In the genomic region with DNA sequence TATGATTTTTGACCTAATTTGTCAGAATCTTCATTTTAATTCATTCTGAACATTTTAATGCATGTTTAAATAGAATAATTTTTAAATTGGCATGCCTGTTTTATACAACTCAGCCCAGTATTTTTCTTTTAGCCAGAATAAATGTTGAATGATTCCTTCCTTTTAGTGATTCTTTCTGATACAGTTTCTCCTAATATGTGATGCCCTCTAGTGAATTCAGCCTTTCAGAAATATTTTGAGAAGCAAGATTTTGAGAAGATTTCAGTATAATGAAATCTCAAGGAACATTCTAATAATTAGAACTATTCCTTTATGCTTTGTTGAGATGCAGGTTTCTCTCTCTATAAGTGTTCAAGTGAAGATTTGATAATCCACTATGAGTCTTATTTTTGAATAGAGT, we compare ENCODE assay signal across 18 cellular contexts. TPM values are rescaled to one million over a fixed set of nuclear protein-coding genes. Genes with fewer than 3 reads are reported as not detected.
DNase-seq lines count a peak whose midpoint lies in the region; ATAC-seq and TF ChIP-seq lines count a peak whose summit lies in the region.
"Had no signal": no experiment of that assay in that cellular context is flagged by ENCODE, and none has a peak within 500 bp of the region (broad histone marks: within the 10 kb centered on the region; RNA-seq: fewer than 3 reads in every experiment).

No MANE protein-coding gene starts in this region.

- H3K4me1 ChIP-seq in liver (ENCODE audit: control insufficient read depth in 4 of 4, insufficient read depth in 4 of 4, low read length in 3 of 4) (no peaks in the 10 kb centered on the region), right lobe of liver (no peaks in the 10 kb centered on the region), PC-3 (ENCODE audit: insufficient read depth, low read length) (no peaks in the 10 kb centered on the region), uterus (no peaks in the 10 kb centered on the region)

- peak; percentile 52 to 60 for TF ChIP-seq RAD21 in liver (IDR thresholded peaks at IDR 0.05)

- H3F3A ChIP-seq in PC-3 (ENCODE audit: low read length, unreplicated experiment): no peaks in the 10 kb centered on the region

- H3K4me3 ChIP-seq in liver (ENCODE audit: low read depth in 1 of 3, low read length in 3 of 3) (no peak overlapping the region), right lobe of liver (no peak overlapping the region), PC-3 (ENCODE audit: low read length) (no peak overlapping the region), uterus (no peak overlapping the region)
- H3K4me3 ChIP-seq: left lung, mucosa of descending colon had no signal

- TF ChIP-seq CTCF in liver (IDR thresholded peaks at IDR 0.05; ENCODE audit: low read depth, low read length, missing input control) (no peak), right lobe of liver (IDR thresholded peaks at IDR 0.05) (peak in 2 of 4 donors; percentile 14 to 30), PC-3 (conservative IDR thresholded peaks at IDR 0.05; ENCODE audit: low read depth, low read length) (0 out of 2 replicates have a peak, but pooled peaks have one; percentile 28), uterus (IDR thresholded peaks at IDR 0.05) (peak in 3 of 4 experiments; percentile 17 to 26 (median 19))

- H3K9ac ChIP-seq in liver (ENCODE audit: low read depth in 1 of 2, low read length in 2 of 2) (no peak overlapping the region), PC-3 (ENCODE audit: low read length) (no peak overlapping the region)

- CTCF ChIA-PET in PC-3 (lab: Charles Lee): no interaction called here

- H3K4me2 ChIP-seq in PC-3 (ENCODE audit: low read length): no peak overlapping the region

- intact Hi-C loops in right lobe of liver (cut with DNase I) (no loop called here), PC-3 (cut with micrococcal nuclease) (loop anchor here (2.0 kb wide), 1 partner anchor 267 kb away; no protein-coding TSS in a partner anchor), uterus (cut with DNase I; ENCODE audit: low total_unique reads) (no loop called here)

- no peak overlapping the region for H2AFZ ChIP-seq in PC-3 (ENCODE audit: low read length)

- DNase-seq in right lobe of liver (no peak), PC-3 (no peak), fibroblast of peridontal ligament (ENCODE audit: extremely low read depth) (peak; percentile 29), uterus (no peak), T-helper 1 cell (no peak)
- DNase-seq: activated CD4-positive, CD25-positive, alpha-beta regulatory T cell; activated naive CD8-positive, alpha-beta T cell treated with anti-CD3 and anti-CD28 coated beads, Interleukin-2, amount 50 U/mL, for 24 hours; DMS79 treated with DMSO at 0.1 percent for 48 hours; GOT3; left lung; mucosa of descending colon; NCI-H1694; NCI-H774; T-helper 9 cell had no signal

- TF ChIP-seq POLR2A in right lobe of liver (IDR thresholded peaks at IDR 0.05) (no peak), uterus (IDR thresholded peaks at IDR 0.05) (no peak)

- no peaks in the 10 kb centered on the region for H3K9me3 ChIP-seq in liver (ENCODE audit: control insufficient read depth in 4 of 4, low read length in 3 of 4)
- no peaks in the 10 kb centered on the region for H3K9me3 ChIP-seq in right lobe of liver
- H3K9me3 ChIP-seq in PC-3 (ENCODE audit: low read length): no peaks in the 10 kb centered on the region
- no peaks in the 10 kb centered on the region for H3K9me3 ChIP-seq in uterus
- H3K9me3 ChIP-seq: left lung, mucosa of descending colon had no signal

- no peak overlapping the region for H3K27ac ChIP-seq in liver (ENCODE audit: low read depth in 1 of 2, low read length in 2 of 2)
- no peak overlapping the region for H3K27ac ChIP-seq in right lobe of liver
- H3K27ac ChIP-seq in PC-3 (ENCODE audit: low read length): no peak overlapping the region
- no peak overlapping the region for H3K27ac ChIP-seq in uterus
- H3K27ac ChIP-seq: left lung had no signal

- ATAC-seq in right lobe of liver (no peak), PC-3 (no peak), GM19463 (IDR thresholded peaks at IDR 0.05; ENCODE audit: unreplicated experiment) (no peak), HG02870 (IDR thresholded peaks at IDR 0.05; ENCODE audit: unreplicated experiment) (no peak)
- ATAC-seq: activated naive CD8-positive, alpha-beta T cell treated with anti-CD3 and anti-CD28 coated beads, Interleukin-2, amount 50 U/mL, for 24 hours; left lung; mucosa of descending colon; Panc1 had no signal

- H4K20me1 ChIP-seq in PC-3 (ENCODE audit: low read length): peaks cover 6% of the 10 kb centered on the region; the same call in 1 of the 2 replicates

- BruUV-seq in PC-3 (replicated peaks; lab: Mats Ljungman, UMichigan): no TSS peak

- POLR2A ChIA-PET in PC-3 (lab: Charles Lee; ENCODE audit: unreplicated experiment): interaction anchor here (0.7 kb wide), 1 partner anchor 90 kb away, joined by 3 read pairs; no protein-coding TSS in a partner anchor

- peaks cover 57% of the 10 kb centered on the region for H3K79me2 ChIP-seq in PC-3 (ENCODE audit: low read length)

- no peaks in the 10 kb centered on the region for H3K36me3 ChIP-seq in liver (ENCODE audit: control insufficient read depth in 4 of 4, insufficient read depth in 3 of 4, low read depth in 1 of 4, low read length in 3 of 4)
- no peaks in the 10 kb centered on the region for H3K36me3 ChIP-seq in right lobe of liver
- H3K36me3 ChIP-seq in PC-3 (ENCODE audit: low read depth, low read length): no peaks in the 10 kb centered on the region
- H3K36me3 ChIP-seq in uterus: no peaks in the 10 kb centered on the region
- H3K36me3 ChIP-seq: left lung had no signal

- H3K27me3 ChIP-seq in liver (ENCODE audit: control insufficient read depth in 4 of 4, insufficient read depth in 4 of 4, low read length in 3 of 4): no peaks in the 10 kb centered on the region
- H3K27me3 ChIP-seq in right lobe of liver: no peaks in the 10 kb centered on the region
- no peaks in the 10 kb centered on the region for H3K27me3 ChIP-seq in PC-3 (ENCODE audit: low read length)
- no peaks in the 10 kb centered on the region for H3K27me3 ChIP-seq in uterus
- H3K27me3 ChIP-seq: left lung had no signal

- H3K9me2 ChIP-seq in PC-3 (replicated peaks; ENCODE audit: low read length): no peaks in the 10 kb centered on the region

TF ChIP-seq in liver, 16 proteins besides CTCF, POLR2A, EP300 and RAD21:
- TF ChIP-seq, protein P1, sequence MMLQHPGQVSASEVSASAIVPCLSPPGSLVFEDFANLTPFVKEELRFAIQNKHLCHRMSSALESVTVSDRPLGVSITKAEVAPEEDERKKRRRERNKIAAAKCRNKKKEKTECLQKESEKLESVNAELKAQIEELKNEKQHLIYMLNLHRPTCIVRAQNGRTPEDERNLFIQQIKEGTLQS (IDR thresholded peaks at IDR 0.05): no peak
- TF ChIP-seq NR2F2 (IDR thresholded peaks at IDR 0.05) (no peak), TAF1 (conservative IDR thresholded peaks at IDR 0.05) (no peak), HNF4G (IDR thresholded peaks at IDR 0.05) (no peak), EGR1 (IDR thresholded peaks at IDR 0.05; ENCODE audit: low read depth in 2 of 2) (no peak), YY1 (IDR thresholded peaks at IDR 0.05) (no peak), HNF4A (conservative IDR thresholded peaks at IDR 0.05) (no peak), GABPA (IDR thresholded peaks at IDR 0.05 in 1 of 2, conservative IDR thresholded peaks at IDR 0.05 in 1 of 2) (no peak), SP1 (IDR thresholded peaks at IDR 0.05) (no peak), ZBTB33 (IDR thresholded peaks at IDR 0.05) (no peak)

RNA-seq across cellular contexts. Expression of gene LCLAT1, which starts 28.5 kb away (rescaled TPM):
- total RNA-seq in liver: 10 to 100 TPM; 12.4 to 14.6 TPM
- polyA plus RNA-seq in liver: 1 to 10 TPM; 2.4 to 9.1 TPM
- total RNA-seq in right lobe of liver: 10 to 100 TPM; 11.1 to 14.0 (median 12.0) TPM
- 19.5 and 22.0 TPM in 2 replicates for total RNA-seq in PC-3 (2014; rRNA removed)
- total RNA-seq in uterus: 100 to 1,000 TPM in 1 of 4 donors, 10 to 100 TPM in 2, under 1 TPM in 1; 0.88 to 116 (median 33.3) TPM
